In genomic region chr9:109315889-109316640, GRCh38 we compare ENCODE assay signal across 8 cellular contexts. TPM values are rescaled to one million over a fixed set of nuclear protein-coding genes. Genes with fewer than 3 reads are reported as not detected.
DNase-seq lines count a peak whose midpoint lies in the region; ATAC-seq and TF ChIP-seq lines count a peak whose summit lies in the region.

No MANE protein-coding gene starts in this region.

- no peaks in the 10 kb centered on the region for H3K9me3 Mint-ChIP-seq in endothelial cell (ENCODE audit: unreplicated experiment)

- peak; percentile 96 to 98 (median 97) for TF ChIP-seq POLR2A in body of pancreas (IDR thresholded peaks at IDR 0.05)

- no peak overlapping the region for H3K27ac Mint-ChIP-seq in endothelial cell (ENCODE audit: unreplicated experiment)

- H3K4me1 Mint-ChIP-seq in endothelial cell (ENCODE audit: unreplicated experiment): peaks cover 4% of the 10 kb centered on the region

- WGBS in body of pancreas, 2 donors: 22 to 25% methylated on average over 5 to 14 of the region's 14 CpGs

- H3K4me3 ChIP-seq in body of pancreas (no peak overlapping the region), lower lobe of right lung (no peak overlapping the region)

- peak; percentile 38 for DNase-seq in COLO829 (ENCODE audit: low spot score)
- peak; percentile 72 for DNase-seq in NCI-H2107 (lab: John Stamatoyannopoulos, UW)
- peak; percentile 94 to 99 (median 98) for DNase-seq in body of pancreas
- DNase-seq in lower lobe of right lung: peak; percentile 89
- DNase-seq in endothelial cell (ENCODE audit: low spot score): no peak

- intact Hi-C loops in body of pancreas (cut with DNase I): no loop called here
- intact Hi-C loops in lower lobe of right lung (cut with DNase I): no loop called here

- peaks cover 10% of the 10 kb centered on the region for H3K27me3 Mint-ChIP-seq in endothelial cell (ENCODE audit: unreplicated experiment)

- H3K27me3 ChIP-seq in body of pancreas (no peaks in the 10 kb centered on the region), lower lobe of right lung (ENCODE audit: low read depth) (peaks cover 39% of the 10 kb centered on the region)

- H3K4me3 Mint-ChIP-seq in endothelial cell (ENCODE audit: unreplicated experiment): no peak overlapping the region

- peak in 3 of 7 experiments; percentile 21 to 27 (median 21) for TF ChIP-seq CTCF in body of pancreas (IDR thresholded peaks at IDR 0.05)
- TF ChIP-seq CTCF in lower lobe of right lung (IDR thresholded peaks at IDR 0.05): no peak
- TF ChIP-seq CTCF in endothelial cell (IDR thresholded peaks at IDR 0.05; ENCODE audit: unreplicated experiment): no peak

- H3K27ac ChIP-seq in body of pancreas (peak overlapping the region; percentile 92 to 100 (median 94)), lower lobe of right lung (no peak overlapping the region)

- ATAC-seq in body of pancreas (peak; percentile 77), lower lobe of right lung (peak; percentile 91), HG03039 (IDR thresholded peaks at IDR 0.05; ENCODE audit: unreplicated experiment) (no peak), GM21723 (IDR thresholded peaks at IDR 0.05; ENCODE audit: unreplicated experiment) (no peak), HG03108 (IDR thresholded peaks at IDR 0.05; ENCODE audit: unreplicated experiment) (no peak)

- H3K36me3 ChIP-seq in body of pancreas (replicated peaks in 1 of 2; ENCODE audit: insufficient read depth in 1 of 2, low read depth in 2 of 2) (no peaks in the 10 kb centered on the region), lower lobe of right lung (no peaks in the 10 kb centered on the region)

- H3K4me1 ChIP-seq in body of pancreas (peaks cover 69% of the 10 kb centered on the region), lower lobe of right lung (peaks cover 15% of the 10 kb centered on the region)

- H3K36me3 Mint-ChIP-seq in endothelial cell (ENCODE audit: low read depth, unreplicated experiment): no peaks in the 10 kb centered on the region

- H3K9me3 ChIP-seq in body of pancreas: no peaks in the 10 kb centered on the region
- no peaks in the 10 kb centered on the region for H3K9me3 ChIP-seq in lower lobe of right lung

RNA-seq across cellular contexts. Expression of gene EPB41L4B, which starts 4.8 kb away (rescaled TPM):
- total RNA-seq in body of pancreas (100 to 1,000 TPM in 1 of 2 donors, 10 to 100 TPM in 1; 41.9 to 122 TPM), lower lobe of right lung (12.1 TPM), endothelial cell (ENCODE audit: unreplicated experiment) (0.41 TPM)

Comparison
In these comparisons a context has a peak if more than half of its experiments do, and no peak if none do; other contexts are left out.
1. ATAC-seq: peak in body of pancreas (single experiment) and lower lobe of right lung (2 of 2); none in HG03039 (single experiment), GM21723 (single experiment) and HG03108 (single experiment).